1 cellular context compared by ENCODE assay signal in genomic region chr6:158232445-158233213, GRCh38.
TF ChIP-seq lines count a peak whose summit lies in the region.

No MANE protein-coding gene starts in this region.

TF ChIP-seq in HepG2, 621 proteins besides CTCF, POLR2A, EP300 and RAD21 (continued from another document and continues in another):
- no peak for TF ChIP-seq KIAA2018 (CRISPR knock-in tag; IDR thresholded peaks at IDR 0.05; ENCODE audit: borderline replicate concordance)
- TF ChIP-seq CBX2 (IDR thresholded peaks at IDR 0.05; ENCODE audit: low read depth, low read length): no peak
- 0 out of 2 replicates have a peak, but pooled peaks have one; percentile 58 for TF ChIP-seq CBX2 (CRISPR knock-in tag; IDR thresholded peaks at IDR 0.05; ENCODE audit: low read depth)
- TF ChIP-seq ZSCAN9 (CRISPR knock-in tag; IDR thresholded peaks at IDR 0.05; ENCODE audit: borderline replicate concordance): no peak
- no peak for TF ChIP-seq RFXANK (CRISPR knock-in tag; IDR thresholded peaks at IDR 0.05)
- TF ChIP-seq ZBTB46 (CRISPR knock-in tag; IDR thresholded peaks at IDR 0.05; ENCODE audit: borderline replicate concordance): no peak
- no peak; the same call in none of the 2 replicates for TF ChIP-seq TAF1 (CRISPR knock-in tag; IDR thresholded peaks at IDR 0.05)
- no peak; the same call in 1 of the 2 replicates for TF ChIP-seq ZNF34 (CRISPR knock-in tag; IDR thresholded peaks at IDR 0.05; ENCODE audit: borderline replicate concordance)
- no peak for TF ChIP-seq ZNF691 (CRISPR knock-in tag; IDR thresholded peaks at IDR 0.05; ENCODE audit: borderline replicate concordance, low read depth)
- no peak for TF ChIP-seq TAF15 (IDR thresholded peaks at IDR 0.05; ENCODE audit: low read depth, low read length, poor library complexity, severe bottlenecking)
- no peak for TF ChIP-seq ZNF577 (CRISPR knock-in tag; IDR thresholded peaks at IDR 0.05; ENCODE audit: borderline replicate concordance, low read depth)
- TF ChIP-seq ZNF30 (CRISPR knock-in tag; IDR thresholded peaks at IDR 0.05): no peak
- TF ChIP-seq ZNF496 (CRISPR knock-in tag; IDR thresholded peaks at IDR 0.05; ENCODE audit: insufficient replicate concordance): no peak
- TF ChIP-seq RERE (CRISPR knock-in tag; IDR thresholded peaks at IDR 0.05; ENCODE audit: low read depth): no peak
- no peak for TF ChIP-seq HMGA1 (CRISPR knock-in tag; conservative IDR thresholded peaks at IDR 0.05)
- no peak; the same call in 1 of the 2 replicates for TF ChIP-seq JDP2 (CRISPR knock-in tag; IDR thresholded peaks at IDR 0.05; ENCODE audit: borderline replicate concordance)
- TF ChIP-seq ZFP90 (CRISPR knock-in tag; IDR thresholded peaks at IDR 0.05; ENCODE audit: borderline replicate concordance): peak; percentile 70; the same call in 1 of the 2 replicates
- no peak for TF ChIP-seq ZNF253 (CRISPR knock-in tag; IDR thresholded peaks at IDR 0.05; ENCODE audit: borderline replicate concordance)
- no peak for TF ChIP-seq FOXK2 (IDR thresholded peaks at IDR 0.05)
- TF ChIP-seq REL (CRISPR knock-in tag; conservative IDR thresholded peaks at IDR 0.05): no peak
- TF ChIP-seq ZNF331 (CRISPR knock-in tag; IDR thresholded peaks at IDR 0.05): no peak
- peak; percentile 65; the same call in 1 of the 2 replicates for TF ChIP-seq ZNF512B (CRISPR knock-in tag; IDR thresholded peaks at IDR 0.05; ENCODE audit: borderline replicate concordance)
- no peak for TF ChIP-seq ZNF737 (CRISPR knock-in tag; IDR thresholded peaks at IDR 0.05; ENCODE audit: borderline replicate concordance)
- TF ChIP-seq ZNF567 (CRISPR knock-in tag; IDR thresholded peaks at IDR 0.05; ENCODE audit: borderline replicate concordance): no peak
- no peak; the same call in 1 of the 2 replicates for TF ChIP-seq FOXP4 (CRISPR knock-in tag; IDR thresholded peaks at IDR 0.05)
- TF ChIP-seq MZF1 (CRISPR knock-in tag; IDR thresholded peaks at IDR 0.05; ENCODE audit: borderline replicate concordance): no peak
- no peak for TF ChIP-seq ONECUT2 (CRISPR knock-in tag; IDR thresholded peaks at IDR 0.05)
- peak; percentile 60 for TF ChIP-seq ZFX (CRISPR knock-in tag; IDR thresholded peaks at IDR 0.05; ENCODE audit: low read depth)
- no peak for TF ChIP-seq CREM (IDR thresholded peaks at IDR 0.05)
- TF ChIP-seq CREM (CRISPR knock-in tag; IDR thresholded peaks at IDR 0.05): no peak
